In genomic region chr6:52233975-52234823, GRCh38 we compare ENCODE assay signal across 9 cellular contexts. TPM values are rescaled to one million over a fixed set of nuclear protein-coding genes. Genes with fewer than 3 reads are reported as not detected.
DNase-seq lines count a peak whose midpoint lies in the region; ATAC-seq and TF ChIP-seq lines count a peak whose summit lies in the region.
"Had no signal": no experiment of that assay in that cellular context is flagged by ENCODE, and none has a peak within 500 bp of the region (broad histone marks: within the 10 kb centered on the region; RNA-seq: fewer than 3 reads in every experiment).

No MANE protein-coding gene starts in this region.

- DNase-seq in Daoy (ENCODE audit: low read depth) (peak; percentile 89), NCI-H748 treated with DMSO at 0.1 percent for 48 hours (lab: John Stamatoyannopoulos, UW) (peak; percentile 61), MCF 10A (ENCODE audit: unreplicated experiment) (peak; percentile 83), mesothelial cell of epicardium (ENCODE audit: low spot score in 2 of 2, unreplicated experiment in 2 of 2) (no peak), hypothalamus (lab: John Stamatoyannopoulos, UW) (no peak)
- DNase-seq in CD4-positive, alpha-beta T cell = no peak

- no TSS peak for BruUV-seq in MCF 10A (replicated peaks; lab: Mats Ljungman, UMichigan)

- H3K27ac Mint-ChIP-seq in MCF 10A (ENCODE audit: low read depth, unreplicated experiment) (no peak overlapping the region), mesothelial cell of epicardium (peak overlapping the region; percentile 14)
- H3K27ac Mint-ChIP-seq in CD4-positive, alpha-beta T cell = no peak overlapping the region

- intact Hi-C loops in MCF 10A (cut with micrococcal nuclease) = loop anchor here (1.0 kb wide), 2 partner anchors 71 to 135 kb away; no protein-coding TSS in a partner anchor
- intact Hi-C loops in CD4-positive, alpha-beta T cell (cut with DNase I, micrococcal nuclease) = no loop called here

- no peaks in the 10 kb centered on the region for H3K27me3 ChIP-seq in CD4-positive, alpha-beta T cell (ENCODE audit: control insufficient read depth, insufficient read depth, low read length)

- H3K27me3 Mint-ChIP-seq in MCF 10A (ENCODE audit: insufficient read depth, unreplicated experiment) = peaks cover 38% of the 10 kb centered on the region
- H3K27me3 Mint-ChIP-seq in mesothelial cell of epicardium (ENCODE audit: low read depth) = peaks cover 25% of the 10 kb centered on the region
- peaks cover 3% of the 10 kb centered on the region for H3K27me3 Mint-ChIP-seq in CD4-positive, alpha-beta T cell

- H3K4me1 Mint-ChIP-seq in MCF 10A (ENCODE audit: insufficient read depth, unreplicated experiment) = no peaks in the 10 kb centered on the region
- peaks cover 17% of the 10 kb centered on the region for H3K4me1 Mint-ChIP-seq in mesothelial cell of epicardium
- no peaks in the 10 kb centered on the region for H3K4me1 Mint-ChIP-seq in CD4-positive, alpha-beta T cell (ENCODE audit: low read depth)

- H3K9me3 Mint-ChIP-seq in MCF 10A (ENCODE audit: unreplicated experiment) = no peaks in the 10 kb centered on the region
- H3K9me3 Mint-ChIP-seq in mesothelial cell of epicardium = no peaks in the 10 kb centered on the region
- no peaks in the 10 kb centered on the region for H3K9me3 Mint-ChIP-seq in CD4-positive, alpha-beta T cell

- peaks cover 6% of the 10 kb centered on the region for H3K36me3 Mint-ChIP-seq in MCF 10A (ENCODE audit: insufficient read depth, unreplicated experiment)
- no peaks in the 10 kb centered on the region for H3K36me3 Mint-ChIP-seq in mesothelial cell of epicardium
- H3K36me3 Mint-ChIP-seq in CD4-positive, alpha-beta T cell (ENCODE audit: low read depth) = no peaks in the 10 kb centered on the region

- H3K9me3 ChIP-seq in CD4-positive, alpha-beta T cell (ENCODE audit: control insufficient read depth, low read length) = no peaks in the 10 kb centered on the region

- no peak overlapping the region for H3K27ac ChIP-seq in CD4-positive, alpha-beta T cell (ENCODE audit: low read depth, low read length)

- TF ChIP-seq CTCF in MCF 10A (IDR thresholded peaks at IDR 0.05; ENCODE audit: unreplicated experiment) (peak; percentile 67), mesothelial cell of epicardium (IDR thresholded peaks at IDR 0.05; ENCODE audit: unreplicated experiment) (peak; percentile 37)
- no peak for TF ChIP-seq CTCF in CD4-positive, alpha-beta T cell (IDR thresholded peaks at IDR 0.05)

- CTCF ChIA-PET in MCF 10A (lab: Yijun Ruan, JAX) = interaction anchor here (0.7 to 5.4 kb wide), 34 partner anchors 7 to 188 kb away, joined by 3 to 90 read pairs (median 4); partner anchors contain the start of gene IL17F
- CTCF ChIA-PET in CD4-positive, alpha-beta T cell (lab: Charles Lee) = no interaction called here

- H3K4me3 Mint-ChIP-seq in MCF 10A (ENCODE audit: unreplicated experiment) (no peak overlapping the region), mesothelial cell of epicardium (no peak overlapping the region)
- H3K4me3 Mint-ChIP-seq in CD4-positive, alpha-beta T cell = no peak overlapping the region

- peak; percentile 83 for ATAC-seq in GM19035 (IDR thresholded peaks at IDR 0.05; ENCODE audit: unreplicated experiment)
- ATAC-seq in HG03354 (IDR thresholded peaks at IDR 0.05; ENCODE audit: poor library complexity, severe bottlenecking, unreplicated experiment) = peak; percentile 78
- ATAC-seq in CD4-positive, alpha-beta T cell (ENCODE audit: poor library complexity) = no peak

- POLR2A ChIA-PET in MCF 10A (lab: Yijun Ruan, JAX) = interaction anchor here (0.6 kb wide), 1 partner anchor 15 kb away, joined by 3 read pairs; no protein-coding TSS in a partner anchor
- POLR2A ChIA-PET in CD4-positive, alpha-beta T cell (lab: Charles Lee) = no interaction called here

RNA-seq across cellular contexts. Expression of gene IL17F, which starts 10.1 kb away (rescaled TPM):
- not detected in 2 replicates for total RNA-seq in Daoy (2014; rRNA removed; shearing (Covaris generic))
- total RNA-seq in MCF 10A (2022) (not detected in 2 replicates), mesothelial cell of epicardium (not detected in 3 replicates)
- total RNA-seq in CD4-positive, alpha-beta T cell = not detected
- total RNA-seq: urinary bladder had no signal

RNA-seq across cellular contexts. Expression of gene IL17A, which starts 48.0 kb away (rescaled TPM):
- total RNA-seq in Daoy (2014; rRNA removed; shearing (Covaris generic)) = not detected in 2 replicates
- total RNA-seq in MCF 10A (2022) (not detected in 2 replicates), mesothelial cell of epicardium (not detected in 3 replicates)
- total RNA-seq in CD4-positive, alpha-beta T cell = under 1 TPM in 1 of 2 experiments, not detected in 1; 0.14 TPM
- total RNA-seq: urinary bladder had no signal

RNA-seq across cellular contexts. Expression of gene MCM3, which starts 50.3 kb away (rescaled TPM):
- 217 and 313 TPM in 2 replicates for total RNA-seq in Daoy (2014; rRNA removed; shearing (Covaris generic))
- total RNA-seq in MCF 10A (2022) = 16.3 and 24.9 TPM in 2 replicates
- 71.4 to 74.5 TPM (median 71.6 TPM) in 3 replicates for total RNA-seq in mesothelial cell of epicardium
- total RNA-seq in CD4-positive, alpha-beta T cell = 10 to 100 TPM in 1 of 2 experiments, 1 to 10 TPM in 1; 9.3 to 10.1 TPM

Comparison
In these comparisons a context has a peak if more than half of its experiments do, and no peak if none do; other contexts are left out.
1. DNase-seq: peak in Daoy (single experiment), NCI-H748 treated with DMSO at 0.1 percent for 48 hours (single experiment) and MCF 10A (single experiment); none in mesothelial cell of epicardium (0 of 2), hypothalamus (0 of 51) and CD4-positive, alpha-beta T cell (0 of 10).